Comparison of ENCODE assay signal across 1 cellular context in genomic region chr12:30755395-30755762, GRCh38.
TF ChIP-seq lines count a peak whose summit lies in the region.

No MANE protein-coding gene starts in this region.

TF ChIP-seq in HEK293, 187 proteins besides CTCF, POLR2A, EP300 and RAD21 (continued from another document):
- 0 out of 2 replicates have a peak, but pooled peaks have one; percentile 3 for TF ChIP-seq ZNF362 (tag by site-specific recombination; IDR thresholded peaks at IDR 0.05)
- TF ChIP-seq ZNF473 (tag by site-specific recombination; IDR thresholded peaks at IDR 0.05) = no peak
- TF ChIP-seq ZNF645 (tag by site-specific recombination; IDR thresholded peaks at IDR 0.05) = no peak
- TF ChIP-seq ZBTB1 (tag by site-specific recombination; IDR thresholded peaks at IDR 0.05) = no peak
- no peak; the same call in 1 of the 2 replicates for TF ChIP-seq ZFP37 (tag by site-specific recombination; IDR thresholded peaks at IDR 0.05)
- no peak for TF ChIP-seq ZNF391 (tag by site-specific recombination; IDR thresholded peaks at IDR 0.05; ENCODE audit: borderline replicate concordance, low read depth)
- no peak; the same call in 1 of the 2 replicates for TF ChIP-seq ZNF843 (tag by site-specific recombination; IDR thresholded peaks at IDR 0.05)
- no peak for TF ChIP-seq MYNN (tag by site-specific recombination; IDR thresholded peaks at IDR 0.05; ENCODE audit: borderline replicate concordance)
- 0 out of 2 replicates have a peak, but pooled peaks have one; percentile 27 for TF ChIP-seq KLF16 (tag by site-specific recombination; IDR thresholded peaks at IDR 0.05)
- TF ChIP-seq ZNF248 (tag by site-specific recombination; IDR thresholded peaks at IDR 0.05) = no peak
- no peak for TF ChIP-seq ZNF184 (tag by site-specific recombination; IDR thresholded peaks at IDR 0.05)
- TF ChIP-seq GFI1B (tag by site-specific recombination; IDR thresholded peaks at IDR 0.05) = no peak
- no peak for TF ChIP-seq ZNF639 (tag by site-specific recombination; IDR thresholded peaks at IDR 0.05)
- TF ChIP-seq ZNF350 (tag by site-specific recombination; IDR thresholded peaks at IDR 0.05) = no peak
- no peak for TF ChIP-seq ZNF596 (tag by site-specific recombination; IDR thresholded peaks at IDR 0.05)
- TF ChIP-seq ZNF23 (tag by site-specific recombination; IDR thresholded peaks at IDR 0.05; ENCODE audit: borderline replicate concordance) = no peak
- TF ChIP-seq KLF8 (tag by site-specific recombination; IDR thresholded peaks at IDR 0.05) = no peak
- no peak for TF ChIP-seq ZNF10 (tag by site-specific recombination; IDR thresholded peaks at IDR 0.05)
- TF ChIP-seq ZNF664 (tag by site-specific recombination; IDR thresholded peaks at IDR 0.05) = no peak
- TF ChIP-seq ZNF398 (tag by site-specific recombination; IDR thresholded peaks at IDR 0.05) = no peak
- TF ChIP-seq ELK4 (IDR thresholded peaks at IDR 0.05; ENCODE audit: borderline replicate concordance, low read depth, low read length) = no peak
- no peak for TF ChIP-seq GLI2 (tag by site-specific recombination; IDR thresholded peaks at IDR 0.05; ENCODE audit: borderline replicate concordance, low read depth)
- TF ChIP-seq ZIC2 (tag by site-specific recombination; IDR thresholded peaks at IDR 0.05) = no peak
- 0 out of 2 replicates have a peak, but pooled peaks have one; percentile 17 for TF ChIP-seq ZNF501 (tag by site-specific recombination; IDR thresholded peaks at IDR 0.05)
- 0 out of 2 replicates have a peak, but pooled peaks have one; percentile 3 for TF ChIP-seq GLI4 (tag by site-specific recombination; IDR thresholded peaks at IDR 0.05)
- no peak for TF ChIP-seq ZNF302 (tag by site-specific recombination; IDR thresholded peaks at IDR 0.05; ENCODE audit: low read depth)
- TF ChIP-seq SP7 (tag by site-specific recombination; IDR thresholded peaks at IDR 0.05) = peak; percentile 8
- no peak for TF ChIP-seq PRDM10 (tag by site-specific recombination; IDR thresholded peaks at IDR 0.05)
- TF ChIP-seq KLF17 (tag by site-specific recombination; IDR thresholded peaks at IDR 0.05) = no peak
- no peak for TF ChIP-seq ZNF140 (tag by site-specific recombination; IDR thresholded peaks at IDR 0.05)
- no peak for TF ChIP-seq PRDM1 (tag by site-specific recombination; IDR thresholded peaks at IDR 0.05)
- TF ChIP-seq ZNF776 (tag by site-specific recombination; IDR thresholded peaks at IDR 0.05; ENCODE audit: borderline replicate concordance) = no peak
- no peak for TF ChIP-seq ZNF274 (IDR thresholded peaks at IDR 0.05; ENCODE audit: low read length)
- TF ChIP-seq ZNF274 (tag by site-specific recombination; IDR thresholded peaks at IDR 0.05; ENCODE audit: borderline replicate concordance) = no peak
- no peak for TF ChIP-seq ZNF138 (tag by site-specific recombination; IDR thresholded peaks at IDR 0.05; ENCODE audit: borderline replicate concordance)
- no peak for TF ChIP-seq ZNF548 (tag by site-specific recombination; IDR thresholded peaks at IDR 0.05)
- no peak for TF ChIP-seq INSM2 (tag by site-specific recombination; IDR thresholded peaks at IDR 0.05)
- TF ChIP-seq ZNF341 (tag by site-specific recombination; IDR thresholded peaks at IDR 0.05; ENCODE audit: low read depth) = peak; percentile 5; the same call in 1 of the 2 replicates
- TF ChIP-seq ZNF629 (tag by site-specific recombination; IDR thresholded peaks at IDR 0.05) = no peak; the same call in 1 of the 2 replicates
- TF ChIP-seq ZNF311 (tag by site-specific recombination; IDR thresholded peaks at IDR 0.05; ENCODE audit: borderline replicate concordance) = no peak
- TF ChIP-seq ZNF600 (tag by site-specific recombination; IDR thresholded peaks at IDR 0.05) = no peak
- no peak for TF ChIP-seq ZNF280D (tag by site-specific recombination; IDR thresholded peaks at IDR 0.05)
- no peak for TF ChIP-seq SALL2 (tag by site-specific recombination; IDR thresholded peaks at IDR 0.05; ENCODE audit: borderline replicate concordance)
- no peak for TF ChIP-seq ZNF658 (tag by site-specific recombination; IDR thresholded peaks at IDR 0.05)
- peak; percentile 70 for TF ChIP-seq ZNF335 (tag by site-specific recombination; conservative IDR thresholded peaks at IDR 0.05)
